24 cellular contexts compared by ENCODE assay signal in genomic region chr6:119174085-119174445, GRCh38.
"Had no signal": no experiment of that assay in that cellular context is flagged by ENCODE, and none has a peak within 500 bp of the region (broad histone marks: within the 10 kb centered on the region; RNA-seq: fewer than 3 reads in every experiment).

No MANE protein-coding gene starts in this region.

- H3K4me3 ChIP-seq: dorsolateral prefrontal cortex, gastrocnemius medialis, lung, mucosa of descending colon, prostate gland, right atrium auricular region, skin epidermis, thyroid gland had no signal

- H3K9me3 Mint-ChIP-seq: endodermal cell; memory B cell; nephron; stimulated activated naive CD8-positive, alpha-beta T cell treated with anti-CD3 and anti-CD28 coated beads, Interleukin-15, amount 100 ng/mL, for 72 hours had no signal

- ATAC-seq: esophagus mucosa; gastrocnemius medialis; mucosa of descending colon; stimulated activated naive CD8-positive, alpha-beta T cell treated with anti-CD3 and anti-CD28 coated beads, Interleukin-15, amount 100 ng/mL, for 72 hours had no signal

- H3K27ac Mint-ChIP-seq: endodermal cell; memory B cell; naive B cell; stimulated activated naive CD8-positive, alpha-beta T cell treated with anti-CD3 and anti-CD28 coated beads, Interleukin-15, amount 100 ng/mL, for 72 hours had no signal

- H3K27me3 ChIP-seq: dorsolateral prefrontal cortex, gastrocnemius medialis, right atrium auricular region, thyroid gland had no signal

- DNase-seq: dorsolateral prefrontal cortex; effector CD4-positive, alpha-beta T cell; endodermal cell; foreskin fibroblast; gastrocnemius medialis; head of caudate nucleus; kidney; mucosa of descending colon; naive B cell; nucleus accumbens; stimulated activated CD4-positive, alpha-beta T cell treated with anti-CD3 and anti-CD28 coated beads, Interleukin-1b, Interleukin-23, amount 100 ng/mL, for 48 hours; stimulated activated CD4-positive, alpha-beta T cell treated with anti-CD3 and anti-CD28 coated beads, Interleukin-4, amount 100 ng/mL, for 1 hour; stimulated activated CD8-positive, alpha-beta memory T cell treated with anti-CD3 and anti-CD28 coated beads, Interleukin-4, amount 100 ng/mL, for 48 hours; stimulated activated naive CD4-positive, alpha-beta T cell; stimulated activated naive CD8-positive, alpha-beta T cell treated with anti-CD3 and anti-CD28 coated beads, Interleukin-15, amount 100 ng/mL, for 72 hours; thyroid gland had no signal

- H3K4me1 Mint-ChIP-seq: memory B cell; naive B cell; stimulated activated naive CD8-positive, alpha-beta T cell treated with anti-CD3 and anti-CD28 coated beads, Interleukin-15, amount 100 ng/mL, for 72 hours had no signal

- H3K4me1 ChIP-seq: gastrocnemius medialis, prostate gland, right atrium auricular region had no signal

- H3K4me3 Mint-ChIP-seq: endodermal cell; memory B cell; nephron; stimulated activated naive CD8-positive, alpha-beta T cell treated with anti-CD3 and anti-CD28 coated beads, Interleukin-15, amount 100 ng/mL, for 72 hours had no signal

- H3K27ac ChIP-seq: dorsolateral prefrontal cortex, epithelial cell of prostate, gastrocnemius medialis, prostate gland, right atrium auricular region had no signal

- H3K36me3 Mint-ChIP-seq: memory B cell, naive B cell had no signal

- H3K9me3 ChIP-seq: gastrocnemius medialis, mucosa of descending colon, prostate gland, right atrium auricular region, thyroid gland had no signal

- H3K27me3 Mint-ChIP-seq: memory B cell; naive B cell; stimulated activated naive CD8-positive, alpha-beta T cell treated with anti-CD3 and anti-CD28 coated beads, Interleukin-15, amount 100 ng/mL, for 72 hours had no signal

- H3K36me3 ChIP-seq: gastrocnemius medialis, prostate gland, right atrium auricular region, thyroid gland had no signal
